8 cellular contexts compared by ENCODE assay signal in genomic region chr2:218406209-218406948, GRCh38. TPM values are rescaled to one million over a fixed set of nuclear protein-coding genes. Genes with fewer than 3 reads are reported as not detected.
DNase-seq lines count a peak whose midpoint lies in the region; ATAC-seq and TF ChIP-seq lines count a peak whose summit lies in the region.

No MANE protein-coding gene starts in this region.

- H3K27me3 Mint-ChIP-seq in natural killer cell (ENCODE audit: low read depth in 2 of 2), result no peaks in the 10 kb centered on the region

- H3K36me3 Mint-ChIP-seq in natural killer cell, result no peaks in the 10 kb centered on the region

- H3K27me3 ChIP-seq in fibroblast of lung (ENCODE audit: control insufficient read depth, insufficient read depth, low read length), result no peaks in the 10 kb centered on the region

- peak overlapping the region; percentile 94 for H3K4me2 ChIP-seq in fibroblast of lung (ENCODE audit: extremely low read depth, insufficient read depth, low read length)

- no peaks in the 10 kb centered on the region for H4K20me1 ChIP-seq in fibroblast of lung (ENCODE audit: control insufficient read depth, extremely low read depth, insufficient read depth, low read length)

- H2AFZ ChIP-seq in fibroblast of lung (ENCODE audit: low read length), result no peak overlapping the region

- H3K36me3 ChIP-seq in fibroblast of lung (ENCODE audit: control insufficient read depth, insufficient read depth, low read length), result peaks cover 19% of the 10 kb centered on the region

- H3K27ac Mint-ChIP-seq in natural killer cell, result peak overlapping the region; percentile 95 to 96

- H3K4me1 Mint-ChIP-seq in natural killer cell, result peaks cover 48 to 70% of the 10 kb centered on the region in 2 donors

- peak; percentile 75 for TF ChIP-seq CTCF in LNCAP (IDR thresholded peaks at IDR 0.05)
- TF ChIP-seq CTCF in fibroblast of lung (conservative IDR thresholded peaks at IDR 0.05 in 1 of 2, IDR thresholded peaks at IDR 0.05 in 1 of 2; ENCODE audit: low read depth in 1 of 2, low read length in 2 of 2), result peak; percentile 64 to 80
- TF ChIP-seq CTCF in natural killer cell (IDR thresholded peaks at IDR 0.05), result peak; percentile 61

- intact Hi-C loops in natural killer cell (cut with micrococcal nuclease), result loop anchor here (1.0 to 2.0 kb wide), 2 partner anchors 10 to 242 kb away; no protein-coding TSS in a partner anchor

- peak overlapping the region; percentile 46 for H3K9ac ChIP-seq in fibroblast of lung (ENCODE audit: insufficient read depth, low read length)

- ATAC-seq in natural killer cell, result peak; percentile 72 to 89 (median 86)

- H3K4me3 ChIP-seq in fibroblast of lung (replicated peaks in 1 of 4; ENCODE audit: control extremely low read depth in 1 of 4, insufficient read depth in 1 of 4, low read depth in 3 of 4, low read length in 4 of 4), result peak overlapping the region; percentile 38 to 58 (median 49)

- H3K79me2 ChIP-seq in fibroblast of lung (ENCODE audit: control insufficient read depth, insufficient read depth, low read length), result peaks cover 16% of the 10 kb centered on the region

- no peaks in the 10 kb centered on the region for H3K9me3 Mint-ChIP-seq in natural killer cell

- H3K9me3 ChIP-seq in fibroblast of lung (ENCODE audit: control insufficient read depth, insufficient read depth, low read depth, low read length), result no peaks in the 10 kb centered on the region

- peak; percentile 96 for DNase-seq in ELR (ENCODE audit: low read depth)
- peak; percentile 89 for DNase-seq in H4 (ENCODE audit: low spot score)
- DNase-seq in RKO (ENCODE audit: low spot score), result peak; percentile 95
- peak; percentile 85 to 93 for DNase-seq in activated T-helper 1 cell treated with anti-CD3 and anti-CD28 coated beads, Interleukin-2, amount 50 U/mL, for 16 hours (ENCODE audit: low read depth in 1 of 2, low spot score in 1 of 2)
- peak; percentile 91 to 93 for DNase-seq in fibroblast of lung (ENCODE audit: low read depth in 2 of 2)
- peak; percentile 86 for DNase-seq in natural killer cell
- peak; percentile 78 to 87 (median 84) for DNase-seq in stimulated activated naive CD4-positive, alpha-beta T cell (lab: John Stamatoyannopoulos, UW)

- peak overlapping the region; percentile 79 for H3K27ac ChIP-seq in fibroblast of lung (ENCODE audit: insufficient read depth, low read length)

- peaks cover 22% of the 10 kb centered on the region for H3K4me1 ChIP-seq in fibroblast of lung (ENCODE audit: control insufficient read depth, extremely low read depth, insufficient read depth, low read length)

- H3K4me3 Mint-ChIP-seq in natural killer cell, result peak overlapping the region; percentile 91

RNA-seq across cellular contexts. Expression of gene CTDSP1, which starts 6.7 kb away (rescaled TPM):
- total RNA-seq in H4 (2014; rRNA removed; shearing (Covaris generic)), result 19.7 and 34.1 TPM in 2 replicates
- total RNA-seq in fibroblast of lung, result 40.6 and 45.4 TPM in 2 replicates
- 69.6 and 71.6 TPM in 2 replicates for polyA plus RNA-seq in fibroblast of lung
- polyA plus RNA-seq in fibroblast of lung (2012), result 70.4 and 72.5 TPM in 2 replicates
- polyA minus RNA-seq in fibroblast of lung (ENCODE audit: low replicate concordance), result 344 and 363 TPM in 2 replicates
- total RNA-seq in natural killer cell, result 100 to 1,000 TPM; 223 to 273 (median 228) TPM

RNA-seq across cellular contexts. Expression of gene VIL1, which starts 12.5 kb away (rescaled TPM):
- total RNA-seq in H4 (2014; rRNA removed; shearing (Covaris generic)), result not detected in 2 replicates
- not detected in 2 replicates for total RNA-seq in fibroblast of lung
- polyA plus RNA-seq in fibroblast of lung, result not detected in 2 replicates
- polyA plus RNA-seq in fibroblast of lung (2012), result not detected in 2 replicates
- not detected in 2 replicates for polyA minus RNA-seq in fibroblast of lung (ENCODE audit: low replicate concordance)
- total RNA-seq in natural killer cell, result 1 to 10 TPM; 1.5 to 1.8 (median 1.6) TPM

RNA-seq across cellular contexts. Expression of gene SLC11A1, which starts 24.3 kb away (rescaled TPM):
- 0.04 and 0.10 TPM in 2 replicates for total RNA-seq in H4 (2014; rRNA removed; shearing (Covaris generic))
- total RNA-seq in fibroblast of lung (0.17 and 0.26 TPM in 2 replicates), natural killer cell (10 to 100 TPM; 17.9 to 53.5 (median 35.5) TPM)
- polyA plus RNA-seq in fibroblast of lung, result 0.02 and 0.03 TPM in 2 replicates
- polyA plus RNA-seq in fibroblast of lung (2012), result 0.06 and 0.09 TPM in 2 replicates
- polyA minus RNA-seq in fibroblast of lung (ENCODE audit: low replicate concordance), result not detected in 2 replicates

RNA-seq across cellular contexts. Expression of gene CATIP, which starts 49.7 kb away (rescaled TPM):
- not detected in 2 replicates for total RNA-seq in H4 (2014; rRNA removed; shearing (Covaris generic))
- total RNA-seq in fibroblast of lung, result under 0.01 and 0.17 TPM in 2 replicates
- not detected in 2 replicates for polyA plus RNA-seq in fibroblast of lung
- polyA plus RNA-seq in fibroblast of lung (2012), result not detected in 2 replicates
- polyA minus RNA-seq in fibroblast of lung (ENCODE audit: low replicate concordance), result not detected in 2 replicates
- total RNA-seq in natural killer cell, result under 1 TPM in 1 of 3 donors, not detected in 2; 0.26 TPM

Comparison
In these comparisons a context has a peak if more than half of its experiments do, and no peak if none do; other contexts are left out.
1. Peak in every context shown above with its lines: DNase-seq, ATAC-seq, H3K4me3 ChIP-seq and H3K27ac ChIP-seq.
2. RNA of gene SLC11A1, which starts 24.3 kb away (total RNA-seq): 17.9 to 53.5 TPM in natural killer cell; 0.17 to 0.26 TPM in fibroblast of lung and 0.04 to 0.10 TPM in H4; every median in the first group is over 10 times any median in the second.